ENCODE assay signal across 12 cellular contexts in genomic region chr6:84522135-84522535, GRCh38.
A peak's percentile ranks its signal among the peaks of the same experiment; 100 is the strongest.
DNase-seq lines count a peak whose midpoint lies in the region; ATAC-seq, FAIRE-seq and TF ChIP-seq lines count a peak whose summit lies in the region.
"Had no signal": no experiment of that assay in that cellular context is flagged by ENCODE, and none has a peak within 500 bp of the region (broad histone marks: within the 10 kb centered on the region; RNA-seq: fewer than 3 reads in every experiment).

No MANE protein-coding gene starts in this region.

- no peaks in the 10 kb centered on the region for H3K27me3 ChIP-seq in Caco-2 (replicated peaks; ENCODE audit: control insufficient read depth, insufficient read depth, low read length)
- H3K27me3 ChIP-seq in endothelial cell of umbilical vein (ENCODE audit: control insufficient read depth in 2 of 2, insufficient read depth in 2 of 2, low read length in 2 of 2), result no peaks in the 10 kb centered on the region
- no peaks in the 10 kb centered on the region for H3K27me3 ChIP-seq in prostate gland (replicated peaks; ENCODE audit: insufficient read depth)
- H3K27me3 ChIP-seq: ascending aorta, uterus had no signal

- no peak for TF ChIP-seq POLR2A in endothelial cell of umbilical vein (IDR thresholded peaks at IDR 0.05; ENCODE audit: low read depth, low read length)
- no peak for TF ChIP-seq POLR2A in prostate gland (IDR thresholded peaks at IDR 0.05)

- no peak overlapping the region for H3K27ac ChIP-seq in endothelial cell of umbilical vein (ENCODE audit: insufficient read depth, low read depth, low read length)
- no peak overlapping the region for H3K27ac ChIP-seq in prostate gland
- H3K27ac ChIP-seq: uterus had no signal

- no peaks in the 10 kb centered on the region for H3K9me3 Mint-ChIP-seq in Caco-2 (ENCODE audit: unreplicated experiment)

- BruUV-seq in Caco-2 (replicated peaks; lab: Mats Ljungman, UMichigan) (no TSS peak), endothelial cell of umbilical vein (replicated peaks; lab: Mats Ljungman, UMichigan) (no TSS peak)

- H3K79me2 ChIP-seq in endothelial cell of umbilical vein (ENCODE audit: control insufficient read depth, insufficient read depth, low read length), result no peaks in the 10 kb centered on the region

- H3K4me3 Mint-ChIP-seq in Caco-2 (ENCODE audit: unreplicated experiment), result peak overlapping the region; percentile 37

- ATAC-seq in GM18907 (IDR thresholded peaks at IDR 0.05; ENCODE audit: unreplicated experiment), result no peak

- H3K36me3 ChIP-seq in Caco-2 (ENCODE audit: control insufficient read depth, insufficient read depth, low read length), result no peaks in the 10 kb centered on the region
- H3K36me3 ChIP-seq in endothelial cell of umbilical vein (ENCODE audit: control insufficient read depth in 2 of 2, extremely low read depth in 1 of 2, insufficient read depth in 2 of 2, low read length in 2 of 2), result no peaks in the 10 kb centered on the region
- H3K36me3 ChIP-seq in prostate gland, result no peaks in the 10 kb centered on the region
- H3K36me3 ChIP-seq: ascending aorta, uterus had no signal

- H3K9me3 ChIP-seq in Caco-2 (no peaks in the 10 kb centered on the region), endothelial cell of umbilical vein (replicated peaks; ENCODE audit: control insufficient read depth, insufficient read depth, low read length) (no peaks in the 10 kb centered on the region), prostate gland (no peaks in the 10 kb centered on the region)
- H3K9me3 ChIP-seq: ascending aorta, uterus had no signal

- H2AFZ ChIP-seq in endothelial cell of umbilical vein (ENCODE audit: low read depth, low read length), result no peak overlapping the region

- H3K4me3 ChIP-seq in Caco-2 (ENCODE audit: low read depth, low read length) (no peak overlapping the region), endothelial cell of umbilical vein (replicated peaks in 1 of 3; ENCODE audit: insufficient read depth in 1 of 3, low read depth in 1 of 3, low read length in 3 of 3) (no peak overlapping the region), prostate gland (no peak overlapping the region)
- H3K4me3 ChIP-seq: ascending aorta, uterus had no signal

- no peak for FAIRE-seq in endothelial cell of umbilical vein (lab: Jason Lieb, UNC)

- H3K4me1 ChIP-seq in Caco-2 (peaks cover 62% of the 10 kb centered on the region), endothelial cell of umbilical vein (ENCODE audit: control insufficient read depth, extremely low read depth, insufficient read depth, low read length) (peaks cover 4% of the 10 kb centered on the region), prostate gland (replicated peaks) (no peaks in the 10 kb centered on the region)
- H3K4me1 ChIP-seq: uterus had no signal

- no peak overlapping the region for H3K9ac ChIP-seq in endothelial cell of umbilical vein (replicated peaks; ENCODE audit: extremely low read depth, insufficient read depth, low read length)

- H3K4me2 ChIP-seq in endothelial cell of umbilical vein (ENCODE audit: insufficient read depth, low read length), result no peak overlapping the region

- POLR2A ChIA-PET in Caco-2 (lab: Charles Lee), result no interaction called here
- POLR2A ChIA-PET in endothelial cell of umbilical vein (lab: Charles Lee), result no interaction called here

- no peaks in the 10 kb centered on the region for H3K9me1 ChIP-seq in endothelial cell of umbilical vein (replicated peaks; ENCODE audit: control insufficient read depth, extremely low read depth, insufficient read depth, low read length)

- intact Hi-C loops in Caco-2 (cut with micrococcal nuclease; ENCODE audit: unreplicated experiment) (loop anchor here (1.0 to 2.0 kb wide), 2 partner anchors 47 to 251 kb away; no protein-coding TSS in a partner anchor), endothelial cell of umbilical vein (cut with micrococcal nuclease) (no loop called here), prostate gland (cut with DNase I) (no loop called here)

- CTCF ChIA-PET in Caco-2 (lab: Charles Lee), result no interaction called here
- CTCF ChIA-PET in endothelial cell of umbilical vein (lab: Charles Lee), result interaction anchor here (0.7 kb wide), 1 partner anchor 8 kb away, joined by 3 read pairs; no protein-coding TSS in a partner anchor

- TF ChIP-seq CTCF in Caco-2 (IDR thresholded peaks at IDR 0.05; ENCODE audit: insufficient read depth in 1 of 2, low read depth in 1 of 2, low read length in 1 of 2, severe bottlenecking in 1 of 2, unreplicated experiment in 1 of 2) (no peak), endothelial cell of umbilical vein (IDR thresholded peaks at IDR 0.05; ENCODE audit: extremely low read depth in 1 of 2, insufficient read depth in 1 of 2, low read depth in 1 of 2, low read length in 2 of 2) (no peak), prostate gland (IDR thresholded peaks at IDR 0.05) (no peak)

- H3K27ac Mint-ChIP-seq in Caco-2 (ENCODE audit: unreplicated experiment), result peak overlapping the region; percentile 3

- no peaks in the 10 kb centered on the region for H3K27me3 Mint-ChIP-seq in Caco-2 (ENCODE audit: insufficient read depth, unreplicated experiment)

- dilution Hi-C loops in endothelial cell of umbilical vein (cut with MboI; ENCODE audit: extremely low pct_ligation_motif_present, low sequenced_read_pairs), result no loop called here

- H4K20me1 ChIP-seq in endothelial cell of umbilical vein (replicated peaks; ENCODE audit: control insufficient read depth, extremely low read depth, insufficient read depth, low read length), result no peaks in the 10 kb centered on the region

- H3K36me3 Mint-ChIP-seq in Caco-2 (ENCODE audit: insufficient read depth, unreplicated experiment), result no peaks in the 10 kb centered on the region

- DNase-seq in Caco-2, result peak; percentile 43 to 69
- peak; percentile 90 for DNase-seq in NCI-H226
- peak; percentile 71 for DNase-seq in endothelial cell of umbilical vein (ENCODE audit: low read depth, low spot score)
- DNase-seq in non-pigmented ciliary epithelial cell (ENCODE audit: low read depth), result peak; percentile 79
- DNase-seq in prostate gland (ENCODE audit: low spot score), result no peak
- DNase-seq in hippocampal formation (lab: John Stamatoyannopoulos, UW), result no peak
- no peak for DNase-seq in stimulated activated naive CD4-positive, alpha-beta T cell (lab: John Stamatoyannopoulos, UW)
- DNase-seq: NCI-H2081, SIG-M5, uterus had no signal

- H3K4me1 Mint-ChIP-seq in Caco-2 (ENCODE audit: low read depth, unreplicated experiment), result peaks cover 36% of the 10 kb centered on the region

TF ChIP-seq in endothelial cell of umbilical vein, 7 proteins besides CTCF, POLR2A, EP300 and RAD21:
- TF ChIP-seq MYC (IDR thresholded peaks at IDR 0.05; ENCODE audit: low read depth, low read length), result no peak
- peak; percentile 57 for TF ChIP-seq GATA2 (IDR thresholded peaks at IDR 0.05; ENCODE audit: insufficient read depth, insufficient read length, low read depth, low read length)
- no peak for TF ChIP-seq MAX (IDR thresholded peaks at IDR 0.05; ENCODE audit: insufficient read depth, insufficient read length)
- peak; percentile 96 for TF ChIP-seq FOS (IDR thresholded peaks at IDR 0.05; ENCODE audit: borderline replicate concordance, insufficient read depth, low read length)
- TF ChIP-seq JUN (IDR thresholded peaks at IDR 0.05; ENCODE audit: borderline replicate concordance, insufficient read depth, insufficient read length, low read depth), result peak; percentile 65
- no peak for TF ChIP-seq EZH2 (IDR thresholded peaks at IDR 0.05; ENCODE audit: borderline replicate concordance, low read depth, low read length, severe bottlenecking)
- peak; percentile 25 for TF ChIP-seq POLR2AphosphoS5 (IDR thresholded peaks at IDR 0.05; ENCODE audit: insufficient read depth, low read depth, low read length)

Comparison
In these comparisons a context has a peak if more than half of its experiments do, and no peak if none do; other contexts are left out.
1. DNase-seq: peak in Caco-2 (2 of 2), NCI-H226 (single experiment), endothelial cell of umbilical vein (single experiment) and non-pigmented ciliary epithelial cell (single experiment); none in prostate gland (single experiment), hippocampal formation (0 of 2) and stimulated activated naive CD4-positive, alpha-beta T cell (0 of 6).